ENCODE assay signal across 2 cellular contexts in the genomic region with DNA sequence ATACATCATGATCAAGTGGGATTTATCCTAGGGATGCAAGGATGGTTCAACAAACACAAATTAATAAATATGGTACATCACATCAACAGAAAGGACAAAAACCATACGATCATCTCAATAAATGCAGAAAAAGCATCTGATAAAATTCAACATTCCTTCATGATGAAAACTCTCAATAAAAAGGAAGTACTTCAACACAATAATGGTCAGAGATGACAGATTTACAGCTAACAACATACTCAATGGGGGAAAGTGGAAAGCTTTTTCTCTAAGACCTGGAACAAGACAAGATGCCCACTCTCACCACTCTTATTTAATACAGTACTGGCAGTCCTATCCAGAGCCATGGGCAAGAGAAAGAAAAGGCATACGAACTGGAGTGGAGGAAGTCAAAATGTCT.
TF ChIP-seq lines count a peak whose summit lies in the region.

No MANE protein-coding gene starts in this region.

TF ChIP-seq in K562, 482 proteins besides CTCF, POLR2A, EP300 and RAD21:
- peak; percentile 70 for TF ChIP-seq MEIS2 (IDR thresholded peaks at IDR 0.05; ENCODE audit: partially characterized antibody)
- no peak for TF ChIP-seq KDM1A (IDR thresholded peaks at IDR 0.05)
- TF ChIP-seq CCAR2 (IDR thresholded peaks at IDR 0.05; ENCODE audit: low read depth, low read length) = no peak
- no peak for TF ChIP-seq ARHGAP35 (IDR thresholded peaks at IDR 0.05; ENCODE audit: partially characterized antibody)

TF ChIP-seq in endothelial cell of umbilical vein, 7 proteins besides CTCF, POLR2A, EP300 and RAD21:
- no peak for TF ChIP-seq JUN (IDR thresholded peaks at IDR 0.05; ENCODE audit: borderline replicate concordance, insufficient read depth, insufficient read length, low read depth)
- TF ChIP-seq EZH2 (IDR thresholded peaks at IDR 0.05; ENCODE audit: borderline replicate concordance, low read depth, low read length, severe bottlenecking) = no peak
- TF ChIP-seq MAX (IDR thresholded peaks at IDR 0.05; ENCODE audit: insufficient read depth, insufficient read length) = no peak
TF ChIP-seq in endothelial cell of umbilical vein: peak in this region for 0.
